17 cellular contexts compared by ENCODE assay signal in the genomic region with DNA sequence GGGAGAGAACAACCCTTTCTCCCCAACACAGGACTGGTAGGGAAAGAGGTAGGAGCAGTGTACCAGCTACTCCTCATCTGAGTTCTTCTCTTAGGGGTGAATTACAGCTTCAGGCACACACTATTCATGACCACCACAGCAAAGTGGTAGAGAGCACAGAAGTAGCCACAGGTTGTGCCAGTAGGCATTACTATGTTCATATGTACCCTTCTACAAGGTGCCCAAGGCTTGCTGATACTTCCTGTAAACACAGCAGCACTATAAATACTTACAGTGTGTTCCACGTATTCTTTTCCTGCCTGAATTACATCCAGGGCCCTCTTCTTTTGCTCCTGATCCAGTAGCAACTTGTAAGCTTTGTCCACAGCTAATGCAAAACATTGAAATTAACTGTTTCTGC. TPM values are rescaled to one million over a fixed set of nuclear protein-coding genes. Genes with fewer than 3 reads are reported as not detected.
"Had no signal": no experiment of that assay in that cellular context is flagged by ENCODE, and none has a peak within 500 bp of the region (broad histone marks: within the 10 kb centered on the region; RNA-seq: fewer than 3 reads in every experiment).

No MANE protein-coding gene starts in this region.

- H3K27me3 ChIP-seq: adrenal gland, breast epithelium, esophagus squamous epithelium, transverse colon had no signal

- ATAC-seq: activated naive CD4-positive, alpha-beta T cell treated with anti-CD3 and anti-CD28 coated beads, Interleukin-2, amount 50 U/mL, for 72 hours; naive thymus-derived CD4-positive, alpha-beta T cell had no signal

- H3K4me3 ChIP-seq: adrenal gland, breast epithelium, esophagus squamous epithelium, transverse colon had no signal

- H3K9me3 ChIP-seq: adrenal gland, breast epithelium, esophagus squamous epithelium, transverse colon had no signal

- H3K4me1 ChIP-seq: breast epithelium had no signal

- H3K27ac Mint-ChIP-seq: activated naive CD4-positive, alpha-beta T cell treated with anti-CD3 and anti-CD28 coated beads, Interleukin-2, amount 50 U/mL, for 72 hours; activated T-helper 1 cell treated with anti-CD3 and anti-CD28 coated beads, Interleukin-12 subunit alpha, Interleukin-12 subunit beta, Interleukin-2, Interleukin-4 antibody, amounts not matched to agents 30 ng/mL and 10 ng/mL and 1 ng/mL, durations not matched to agents 14 hours and 24 hours and 36 hours had no signal

- H3K36me3 ChIP-seq: breast epithelium had no signal

- H3K4me3 Mint-ChIP-seq: activated T-helper 1 cell treated with anti-CD3 and anti-CD28 coated beads, Interleukin-12 subunit alpha, Interleukin-12 subunit beta, Interleukin-2, Interleukin-4 antibody, amounts not matched to agents 30 ng/mL and 10 ng/mL and 1 ng/mL, durations not matched to agents 14 hours and 24 hours and 36 hours; naive thymus-derived CD4-positive, alpha-beta T cell had no signal

- FAIRE-seq: astrocyte had no signal

- H3K27me3 Mint-ChIP-seq: naive thymus-derived CD4-positive, alpha-beta T cell had no signal

- DNase-seq: activated CD4-positive, alpha-beta T cell treated with anti-CD3 and anti-CD28 coated beads for 1 hour; activated CD8-positive, alpha-beta memory T cell treated with anti-CD3 and anti-CD28 coated beads for 24 hours; activated gamma-delta T cell treated with Interleukin-2 at 50 U/mL for 16 hours; adrenal gland; effector CD4-positive, alpha-beta T cell; esophagus squamous epithelium; mesenchymal stem cell; naive thymus-derived CD4-positive, alpha-beta T cell; retina; stimulated activated naive CD4-positive, alpha-beta T cell treated with Interleukin-2 at 50 U/mL for 16 hours; T-helper 1 cell; transverse colon had no signal

- H3K27ac ChIP-seq: adrenal gland, breast epithelium, esophagus squamous epithelium, transverse colon had no signal

- H3K9me3 Mint-ChIP-seq: activated naive CD4-positive, alpha-beta T cell treated with anti-CD3 and anti-CD28 coated beads, Interleukin-2, amount 50 U/mL, for 72 hours; activated T-helper 1 cell treated with anti-CD3 and anti-CD28 coated beads, Interleukin-12 subunit alpha, Interleukin-12 subunit beta, Interleukin-2, Interleukin-4 antibody, amounts not matched to agents 30 ng/mL and 10 ng/mL and 1 ng/mL, durations not matched to agents 14 hours and 24 hours and 36 hours; naive thymus-derived CD4-positive, alpha-beta T cell had no signal

RNA-seq across cellular contexts. Expression of a gene that starts 33.2 kb away (rescaled TPM):
- total RNA-seq: glomerular endothelial cell had no signal
